1 cellular context compared by ENCODE assay signal in the genomic region with DNA sequence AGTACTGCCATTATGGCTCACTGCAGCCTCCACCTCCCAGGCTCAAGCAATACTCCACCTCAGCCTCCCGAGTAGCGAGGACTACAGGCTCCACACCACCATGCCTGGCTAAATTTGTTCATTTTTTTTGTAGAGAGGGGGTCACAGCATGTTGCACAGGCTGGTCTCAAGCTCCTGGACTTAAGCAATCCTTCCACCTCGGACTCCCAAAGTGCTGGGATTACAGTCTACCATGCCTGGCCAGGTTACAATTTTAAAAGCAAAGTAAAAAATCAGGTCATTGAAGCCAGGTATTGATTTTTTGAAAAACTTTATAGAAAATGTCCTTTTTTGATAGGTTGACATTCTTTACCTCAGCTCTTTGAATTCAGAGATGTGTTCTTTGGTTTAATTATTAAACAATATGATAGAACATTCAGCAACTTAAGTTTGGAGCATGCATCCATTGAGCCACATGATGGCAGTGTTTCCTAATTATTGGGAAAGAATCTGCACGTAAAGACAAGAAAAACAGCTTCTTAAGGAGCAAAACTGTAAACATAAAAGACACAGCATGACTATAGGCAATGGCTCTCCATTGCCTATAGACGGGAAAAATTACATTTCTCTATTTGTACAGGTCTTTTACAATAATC.
TF ChIP-seq lines count a peak whose summit lies in the region.

No MANE protein-coding gene starts in this region.

TF ChIP-seq in HepG2, 621 proteins besides CTCF, POLR2A, EP300 and RAD21 (continued from another document and continues in another):
- TF ChIP-seq, protein P1, sequence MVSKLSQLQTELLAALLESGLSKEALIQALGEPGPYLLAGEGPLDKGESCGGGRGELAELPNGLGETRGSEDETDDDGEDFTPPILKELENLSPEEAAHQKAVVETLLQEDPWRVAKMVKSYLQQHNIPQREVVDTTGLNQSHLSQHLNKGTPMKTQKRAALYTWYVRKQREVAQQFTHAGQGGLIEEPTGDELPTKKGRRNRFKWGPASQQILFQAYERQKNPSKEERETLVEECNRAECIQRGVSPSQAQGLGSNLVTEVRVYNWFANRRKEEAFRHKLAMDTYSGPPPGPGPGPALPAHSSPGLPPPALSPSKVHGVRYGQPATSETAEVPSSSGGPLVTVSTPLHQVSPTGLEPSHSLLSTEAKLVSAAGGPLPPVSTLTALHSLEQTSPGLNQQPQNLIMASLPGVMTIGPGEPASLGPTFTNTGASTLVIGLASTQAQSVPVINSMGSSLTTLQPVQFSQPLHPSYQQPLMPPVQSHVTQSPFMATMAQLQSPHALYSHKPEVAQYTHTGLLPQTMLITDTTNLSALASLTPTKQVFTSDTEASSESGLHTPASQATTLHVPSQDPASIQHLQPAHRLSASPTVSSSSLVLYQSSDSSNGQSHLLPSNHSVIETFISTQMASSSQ (IDR thresholded peaks at IDR 0.05; ENCODE audit: low read depth), result peak; percentile 90; the same call in 1 of the 2 replicates
- TF ChIP-seq, protein P1 (CRISPR knock-in tag; IDR thresholded peaks at IDR 0.05; ENCODE audit: borderline replicate concordance), result peak; percentile 76; the same call in 1 of the 2 replicates
- TF ChIP-seq PHF21A (CRISPR knock-in tag; IDR thresholded peaks at IDR 0.05), result no peak
- TF ChIP-seq ZNF263 (CRISPR knock-in tag; IDR thresholded peaks at IDR 0.05), result no peak
- TF ChIP-seq, protein P2, sequence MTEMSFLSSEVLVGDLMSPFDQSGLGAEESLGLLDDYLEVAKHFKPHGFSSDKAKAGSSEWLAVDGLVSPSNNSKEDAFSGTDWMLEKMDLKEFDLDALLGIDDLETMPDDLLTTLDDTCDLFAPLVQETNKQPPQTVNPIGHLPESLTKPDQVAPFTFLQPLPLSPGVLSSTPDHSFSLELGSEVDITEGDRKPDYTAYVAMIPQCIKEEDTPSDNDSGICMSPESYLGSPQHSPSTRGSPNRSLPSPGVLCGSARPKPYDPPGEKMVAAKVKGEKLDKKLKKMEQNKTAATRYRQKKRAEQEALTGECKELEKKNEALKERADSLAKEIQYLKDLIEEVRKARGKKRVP (CRISPR knock-in tag; IDR thresholded peaks at IDR 0.05), result no peak
- 0 out of 2 replicates have a peak, but pooled peaks have one; percentile 8 for TF ChIP-seq ZNF747 (CRISPR knock-in tag; IDR thresholded peaks at IDR 0.05; ENCODE audit: borderline replicate concordance)
- TF ChIP-seq, protein P3, sequence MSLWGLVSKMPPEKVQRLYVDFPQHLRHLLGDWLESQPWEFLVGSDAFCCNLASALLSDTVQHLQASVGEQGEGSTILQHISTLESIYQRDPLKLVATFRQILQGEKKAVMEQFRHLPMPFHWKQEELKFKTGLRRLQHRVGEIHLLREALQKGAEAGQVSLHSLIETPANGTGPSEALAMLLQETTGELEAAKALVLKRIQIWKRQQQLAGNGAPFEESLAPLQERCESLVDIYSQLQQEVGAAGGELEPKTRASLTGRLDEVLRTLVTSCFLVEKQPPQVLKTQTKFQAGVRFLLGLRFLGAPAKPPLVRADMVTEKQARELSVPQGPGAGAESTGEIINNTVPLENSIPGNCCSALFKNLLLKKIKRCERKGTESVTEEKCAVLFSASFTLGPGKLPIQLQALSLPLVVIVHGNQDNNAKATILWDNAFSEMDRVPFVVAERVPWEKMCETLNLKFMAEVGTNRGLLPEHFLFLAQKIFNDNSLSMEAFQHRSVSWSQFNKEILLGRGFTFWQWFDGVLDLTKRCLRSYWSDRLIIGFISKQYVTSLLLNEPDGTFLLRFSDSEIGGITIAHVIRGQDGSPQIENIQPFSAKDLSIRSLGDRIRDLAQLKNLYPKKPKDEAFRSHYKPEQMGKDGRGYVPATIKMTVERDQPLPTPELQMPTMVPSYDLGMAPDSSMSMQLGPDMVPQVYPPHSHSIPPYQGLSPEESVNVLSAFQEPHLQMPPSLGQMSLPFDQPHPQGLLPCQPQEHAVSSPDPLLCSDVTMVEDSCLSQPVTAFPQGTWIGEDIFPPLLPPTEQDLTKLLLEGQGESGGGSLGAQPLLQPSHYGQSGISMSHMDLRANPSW (CRISPR knock-in tag; IDR thresholded peaks at IDR 0.05; ENCODE audit: borderline replicate concordance), result no peak
- TF ChIP-seq ZKSCAN1 (IDR thresholded peaks at IDR 0.05; ENCODE audit: low read length), result no peak
- TF ChIP-seq THAP11 (CRISPR knock-in tag; IDR thresholded peaks at IDR 0.05), result peak; percentile 70
- TF ChIP-seq KDM5A (IDR thresholded peaks at IDR 0.05; ENCODE audit: borderline replicate concordance, low read length), result peak; percentile 72; the same call in 1 of the 2 replicates
- no peak for TF ChIP-seq ZNF605 (CRISPR knock-in tag; IDR thresholded peaks at IDR 0.05)
- peak; percentile 81 for TF ChIP-seq ONECUT2 (CRISPR knock-in tag; IDR thresholded peaks at IDR 0.05)
- TF ChIP-seq SIN3B (IDR thresholded peaks at IDR 0.05; ENCODE audit: low read length), result 0 out of 2 replicates have a peak, but pooled peaks have one; percentile 51
- TF ChIP-seq KAT7 (CRISPR knock-in tag; IDR thresholded peaks at IDR 0.05; ENCODE audit: borderline replicate concordance), result no peak
- no peak for TF ChIP-seq ELF3 (CRISPR knock-in tag; IDR thresholded peaks at IDR 0.05)
- TF ChIP-seq NFE2L2 (IDR thresholded peaks at IDR 0.05; ENCODE audit: low read length), result 0 out of 2 replicates have a peak, but pooled peaks have one; percentile 8
- TF ChIP-seq, protein P4, sequence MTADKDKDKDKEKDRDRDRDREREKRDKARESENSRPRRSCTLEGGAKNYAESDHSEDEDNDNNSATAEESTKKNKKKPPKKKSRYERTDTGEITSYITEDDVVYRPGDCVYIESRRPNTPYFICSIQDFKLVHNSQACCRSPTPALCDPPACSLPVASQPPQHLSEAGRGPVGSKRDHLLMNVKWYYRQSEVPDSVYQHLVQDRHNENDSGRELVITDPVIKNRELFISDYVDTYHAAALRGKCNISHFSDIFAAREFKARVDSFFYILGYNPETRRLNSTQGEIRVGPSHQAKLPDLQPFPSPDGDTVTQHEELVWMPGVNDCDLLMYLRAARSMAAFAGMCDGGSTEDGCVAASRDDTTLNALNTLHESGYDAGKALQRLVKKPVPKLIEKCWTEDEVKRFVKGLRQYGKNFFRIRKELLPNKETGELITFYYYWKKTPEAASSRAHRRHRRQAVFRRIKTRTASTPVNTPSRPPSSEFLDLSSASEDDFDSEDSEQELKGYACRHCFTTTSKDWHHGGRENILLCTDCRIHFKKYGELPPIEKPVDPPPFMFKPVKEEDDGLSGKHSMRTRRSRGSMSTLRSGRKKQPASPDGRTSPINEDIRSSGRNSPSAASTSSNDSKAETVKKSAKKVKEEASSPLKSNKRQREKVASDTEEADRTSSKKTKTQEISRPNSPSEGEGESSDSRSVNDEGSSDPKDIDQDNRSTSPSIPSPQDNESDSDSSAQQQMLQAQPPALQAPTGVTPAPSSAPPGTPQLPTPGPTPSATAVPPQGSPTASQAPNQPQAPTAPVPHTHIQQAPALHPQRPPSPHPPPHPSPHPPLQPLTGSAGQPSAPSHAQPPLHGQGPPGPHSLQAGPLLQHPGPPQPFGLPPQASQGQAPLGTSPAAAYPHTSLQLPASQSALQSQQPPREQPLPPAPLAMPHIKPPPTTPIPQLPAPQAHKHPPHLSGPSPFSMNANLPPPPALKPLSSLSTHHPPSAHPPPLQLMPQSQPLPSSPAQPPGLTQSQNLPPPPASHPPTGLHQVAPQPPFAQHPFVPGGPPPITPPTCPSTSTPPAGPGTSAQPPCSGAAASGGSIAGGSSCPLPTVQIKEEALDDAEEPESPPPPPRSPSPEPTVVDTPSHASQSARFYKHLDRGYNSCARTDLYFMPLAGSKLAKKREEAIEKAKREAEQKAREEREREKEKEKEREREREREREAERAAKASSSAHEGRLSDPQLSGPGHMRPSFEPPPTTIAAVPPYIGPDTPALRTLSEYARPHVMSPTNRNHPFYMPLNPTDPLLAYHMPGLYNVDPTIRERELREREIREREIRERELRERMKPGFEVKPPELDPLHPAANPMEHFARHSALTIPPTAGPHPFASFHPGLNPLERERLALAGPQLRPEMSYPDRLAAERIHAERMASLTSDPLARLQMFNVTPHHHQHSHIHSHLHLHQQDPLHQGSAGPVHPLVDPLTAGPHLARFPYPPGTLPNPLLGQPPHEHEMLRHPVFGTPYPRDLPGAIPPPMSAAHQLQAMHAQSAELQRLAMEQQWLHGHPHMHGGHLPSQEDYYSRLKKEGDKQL (CRISPR knock-in tag; IDR thresholded peaks at IDR 0.05; ENCODE audit: low read depth), result no peak
- no peak for TF ChIP-seq KLF13 (CRISPR knock-in tag; IDR thresholded peaks at IDR 0.05)
- peak; percentile 40; the same call in 1 of the 2 replicates for TF ChIP-seq GATAD2A (CRISPR knock-in tag; IDR thresholded peaks at IDR 0.05)
- TF ChIP-seq PCBP1 (IDR thresholded peaks at IDR 0.05; ENCODE audit: borderline replicate concordance, low read depth, low read length), result no peak
- no peak for TF ChIP-seq HNRNPLL (IDR thresholded peaks at IDR 0.05; ENCODE audit: low read depth, low read length, poor library complexity, severe bottlenecking)
- TF ChIP-seq ZNF777 (CRISPR knock-in tag; IDR thresholded peaks at IDR 0.05), result no peak
- TF ChIP-seq, protein P5, sequence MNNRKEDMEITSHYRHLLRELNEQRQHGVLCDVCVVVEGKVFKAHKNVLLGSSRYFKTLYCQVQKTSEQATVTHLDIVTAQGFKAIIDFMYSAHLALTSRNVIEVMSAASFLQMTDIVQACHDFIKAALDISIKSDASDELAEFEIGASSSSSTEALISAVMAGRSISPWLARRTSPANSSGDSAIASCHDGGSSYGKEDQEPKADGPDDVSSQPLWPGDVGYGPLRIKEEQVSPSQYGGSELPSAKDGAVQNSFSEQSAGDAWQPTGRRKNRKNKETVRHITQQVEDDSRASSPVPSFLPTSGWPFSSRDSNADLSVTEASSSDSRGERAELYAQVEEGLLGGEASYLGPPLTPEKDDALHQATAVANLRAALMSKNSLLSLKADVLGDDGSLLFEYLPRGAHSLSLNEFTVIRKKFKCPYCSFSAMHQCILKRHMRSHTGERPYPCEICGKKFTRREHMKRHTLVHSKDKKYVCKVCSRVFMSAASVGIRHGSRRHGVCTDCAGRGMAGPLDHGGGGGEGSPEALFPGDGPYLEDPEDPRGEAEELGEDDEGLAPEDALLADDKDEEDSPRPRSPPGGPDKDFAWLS (CRISPR knock-in tag; IDR thresholded peaks at IDR 0.05; ENCODE audit: borderline replicate concordance), result no peak
- peak; percentile 97 for TF ChIP-seq STAG1 (CRISPR knock-in tag; IDR thresholded peaks at IDR 0.05)
- TF ChIP-seq TP53 (CRISPR knock-in tag; conservative IDR thresholded peaks at IDR 0.05), result no peak
- no peak for TF ChIP-seq ETV5 (CRISPR knock-in tag; IDR thresholded peaks at IDR 0.05; ENCODE audit: borderline replicate concordance)
- no peak for TF ChIP-seq ZNF329 (CRISPR knock-in tag; IDR thresholded peaks at IDR 0.05; ENCODE audit: low read depth)
- TF ChIP-seq HNRNPUL1 (IDR thresholded peaks at IDR 0.05; ENCODE audit: low read depth, low read length), result peak; percentile 73; the same call in 1 of the 2 replicates
- TF ChIP-seq, protein P6, sequence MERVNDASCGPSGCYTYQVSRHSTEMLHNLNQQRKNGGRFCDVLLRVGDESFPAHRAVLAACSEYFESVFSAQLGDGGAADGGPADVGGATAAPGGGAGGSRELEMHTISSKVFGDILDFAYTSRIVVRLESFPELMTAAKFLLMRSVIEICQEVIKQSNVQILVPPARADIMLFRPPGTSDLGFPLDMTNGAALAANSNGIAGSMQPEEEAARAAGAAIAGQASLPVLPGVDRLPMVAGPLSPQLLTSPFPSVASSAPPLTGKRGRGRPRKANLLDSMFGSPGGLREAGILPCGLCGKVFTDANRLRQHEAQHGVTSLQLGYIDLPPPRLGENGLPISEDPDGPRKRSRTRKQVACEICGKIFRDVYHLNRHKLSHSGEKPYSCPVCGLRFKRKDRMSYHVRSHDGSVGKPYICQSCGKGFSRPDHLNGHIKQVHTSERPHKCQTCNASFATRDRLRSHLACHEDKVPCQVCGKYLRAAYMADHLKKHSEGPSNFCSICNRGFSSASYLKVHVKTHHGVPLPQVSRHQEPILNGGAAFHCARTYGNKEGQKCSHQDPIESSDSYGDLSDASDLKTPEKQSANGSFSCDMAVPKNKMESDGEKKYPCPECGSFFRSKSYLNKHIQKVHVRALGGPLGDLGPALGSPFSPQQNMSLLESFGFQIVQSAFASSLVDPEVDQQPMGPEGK (CRISPR knock-in tag; IDR thresholded peaks at IDR 0.05), result peak; percentile 6; the same call in 1 of the 2 replicates
- peak; percentile 56; the same call in 1 of the 2 replicates for TF ChIP-seq ZNF460 (CRISPR knock-in tag; IDR thresholded peaks at IDR 0.05; ENCODE audit: borderline replicate concordance)
- TF ChIP-seq, protein P7, sequence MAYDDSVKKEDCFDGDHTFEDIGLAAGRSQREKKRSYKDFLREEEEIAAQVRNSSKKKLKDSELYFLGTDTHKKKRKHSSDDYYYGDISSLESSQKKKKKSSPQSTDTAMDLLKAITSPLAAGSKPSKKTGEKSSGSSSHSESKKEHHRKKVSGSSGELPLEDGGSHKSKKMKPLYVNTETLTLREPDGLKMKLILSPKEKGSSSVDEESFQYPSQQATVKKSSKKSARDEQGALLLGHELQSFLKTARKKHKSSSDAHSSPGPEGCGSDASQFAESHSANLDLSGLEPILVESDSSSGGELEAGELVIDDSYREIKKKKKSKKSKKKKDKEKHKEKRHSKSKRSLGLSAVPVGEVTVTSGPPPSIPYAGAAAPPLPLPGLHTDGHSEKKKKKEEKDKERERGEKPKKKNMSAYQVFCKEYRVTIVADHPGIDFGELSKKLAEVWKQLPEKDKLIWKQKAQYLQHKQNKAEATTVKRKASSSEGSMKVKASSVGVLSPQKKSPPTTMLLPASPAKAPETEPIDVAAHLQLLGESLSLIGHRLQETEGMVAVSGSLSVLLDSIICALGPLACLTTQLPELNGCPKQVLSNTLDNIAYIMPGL (CRISPR knock-in tag; IDR thresholded peaks at IDR 0.05; ENCODE audit: borderline replicate concordance in 1 of 2, low read depth in 1 of 2), result peak in 1 of 2 experiments; percentile 49; a peak in 1 of 4 replicates
- TF ChIP-seq CENPX (CRISPR knock-in tag; IDR thresholded peaks at IDR 0.05), result no peak
- TF ChIP-seq ERF (CRISPR knock-in tag; IDR thresholded peaks at IDR 0.05), result no peak
- TF ChIP-seq, protein P8, sequence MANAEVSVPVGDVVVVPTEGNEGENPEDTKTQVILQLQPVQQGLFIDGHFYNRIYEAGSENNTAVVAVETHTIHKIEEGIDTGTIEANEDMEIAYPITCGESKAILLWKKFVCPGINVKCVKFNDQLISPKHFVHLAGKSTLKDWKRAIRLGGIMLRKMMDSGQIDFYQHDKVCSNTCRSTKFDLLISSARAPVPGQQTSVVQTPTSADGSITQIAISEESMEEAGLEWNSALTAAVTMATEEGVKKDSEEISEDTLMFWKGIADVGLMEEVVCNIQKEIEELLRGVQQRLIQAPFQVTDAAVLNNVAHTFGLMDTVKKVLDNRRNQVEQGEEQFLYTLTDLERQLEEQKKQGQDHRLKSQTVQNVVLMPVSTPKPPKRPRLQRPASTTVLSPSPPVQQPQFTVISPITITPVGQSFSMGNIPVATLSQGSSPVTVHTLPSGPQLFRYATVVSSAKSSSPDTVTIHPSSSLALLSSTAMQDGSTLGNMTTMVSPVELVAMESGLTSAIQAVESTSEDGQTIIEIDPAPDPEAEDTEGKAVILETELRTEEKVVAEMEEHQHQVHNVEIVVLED (CRISPR knock-in tag; IDR thresholded peaks at IDR 0.05; ENCODE audit: borderline replicate concordance), result no peak
